Comparison of ENCODE assay signal across 1 cellular context in the genomic region with DNA sequence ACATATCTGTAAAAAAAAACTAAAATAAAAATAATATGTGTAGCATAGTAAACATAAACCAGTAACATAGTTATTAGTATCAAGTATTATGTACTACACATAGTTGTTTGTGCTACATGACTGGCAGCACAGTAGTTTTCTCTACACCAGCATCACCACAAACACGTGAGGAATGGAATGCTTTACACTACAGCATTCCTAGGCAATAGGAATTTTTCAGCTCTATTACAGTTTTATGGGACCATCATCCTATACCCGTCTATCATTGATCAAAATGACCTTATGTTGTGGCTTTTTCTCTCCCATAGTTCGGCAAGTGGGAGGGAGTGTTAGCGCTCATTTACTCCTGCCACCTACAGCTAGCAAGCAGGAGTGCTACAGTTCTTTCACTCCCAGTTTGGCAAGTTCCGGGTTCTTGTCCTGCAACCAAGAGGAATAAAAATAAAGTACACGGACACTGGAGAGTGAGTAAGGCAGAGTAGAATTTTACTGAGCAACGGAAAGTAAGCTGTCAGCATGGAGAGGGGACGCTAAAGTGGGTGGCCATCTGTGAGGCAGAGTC.
TF ChIP-seq lines count a peak whose summit lies in the region.

No MANE protein-coding gene starts in this region.

TF ChIP-seq in WTC11, 78 proteins besides CTCF, POLR2A, EP300 and RAD21 (continued from another document):
- TF ChIP-seq ZSCAN18 (CRISPR knock-in tag; IDR thresholded peaks at IDR 0.05) (no peak), PRRX2 (CRISPR knock-in tag; IDR thresholded peaks at IDR 0.05) (no peak), ELF4 (CRISPR knock-in tag; IDR thresholded peaks at IDR 0.05; ENCODE audit: low read depth) (no peak), ZNF512 (CRISPR knock-in tag; IDR thresholded peaks at IDR 0.05; ENCODE audit: borderline replicate concordance) (no peak), ZNF671 (CRISPR knock-in tag; IDR thresholded peaks at IDR 0.05) (no peak), SOX15 (CRISPR knock-in tag; IDR thresholded peaks at IDR 0.05) (no peak), OVOL2 (CRISPR knock-in tag; IDR thresholded peaks at IDR 0.05; ENCODE audit: borderline replicate concordance) (no peak), ATF2 (CRISPR knock-in tag; IDR thresholded peaks at IDR 0.05; ENCODE audit: borderline replicate concordance, low read depth) (no peak), STAT6 (CRISPR knock-in tag; conservative IDR thresholded peaks at IDR 0.05; ENCODE audit: low read depth) (no peak), TEAD4 (CRISPR knock-in tag; IDR thresholded peaks at IDR 0.05) (no peak), ZNF121 (CRISPR knock-in tag; IDR thresholded peaks at IDR 0.05) (no peak), AFF4 (CRISPR knock-in tag; IDR thresholded peaks at IDR 0.05; ENCODE audit: borderline replicate concordance) (no peak)
- TF ChIP-seq, protein P1, sequence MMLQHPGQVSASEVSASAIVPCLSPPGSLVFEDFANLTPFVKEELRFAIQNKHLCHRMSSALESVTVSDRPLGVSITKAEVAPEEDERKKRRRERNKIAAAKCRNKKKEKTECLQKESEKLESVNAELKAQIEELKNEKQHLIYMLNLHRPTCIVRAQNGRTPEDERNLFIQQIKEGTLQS (CRISPR knock-in tag; conservative IDR thresholded peaks at IDR 0.05) = no peak
- TF ChIP-seq, protein P2, sequence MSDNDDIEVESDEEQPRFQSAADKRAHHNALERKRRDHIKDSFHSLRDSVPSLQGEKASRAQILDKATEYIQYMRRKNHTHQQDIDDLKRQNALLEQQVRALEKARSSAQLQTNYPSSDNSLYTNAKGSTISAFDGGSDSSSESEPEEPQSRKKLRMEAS (CRISPR knock-in tag; IDR thresholded peaks at IDR 0.05) = no peak
- TF ChIP-seq, protein P3, sequence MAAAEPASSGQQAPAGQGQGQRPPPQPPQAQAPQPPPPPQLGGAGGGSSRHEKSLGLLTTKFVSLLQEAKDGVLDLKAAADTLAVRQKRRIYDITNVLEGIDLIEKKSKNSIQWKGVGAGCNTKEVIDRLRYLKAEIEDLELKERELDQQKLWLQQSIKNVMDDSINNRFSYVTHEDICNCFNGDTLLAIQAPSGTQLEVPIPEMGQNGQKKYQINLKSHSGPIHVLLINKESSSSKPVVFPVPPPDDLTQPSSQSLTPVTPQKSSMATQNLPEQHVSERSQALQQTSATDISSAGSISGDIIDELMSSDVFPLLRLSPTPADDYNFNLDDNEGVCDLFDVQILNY (CRISPR knock-in tag; IDR thresholded peaks at IDR 0.05) = no peak
- TF ChIP-seq, protein P4, sequence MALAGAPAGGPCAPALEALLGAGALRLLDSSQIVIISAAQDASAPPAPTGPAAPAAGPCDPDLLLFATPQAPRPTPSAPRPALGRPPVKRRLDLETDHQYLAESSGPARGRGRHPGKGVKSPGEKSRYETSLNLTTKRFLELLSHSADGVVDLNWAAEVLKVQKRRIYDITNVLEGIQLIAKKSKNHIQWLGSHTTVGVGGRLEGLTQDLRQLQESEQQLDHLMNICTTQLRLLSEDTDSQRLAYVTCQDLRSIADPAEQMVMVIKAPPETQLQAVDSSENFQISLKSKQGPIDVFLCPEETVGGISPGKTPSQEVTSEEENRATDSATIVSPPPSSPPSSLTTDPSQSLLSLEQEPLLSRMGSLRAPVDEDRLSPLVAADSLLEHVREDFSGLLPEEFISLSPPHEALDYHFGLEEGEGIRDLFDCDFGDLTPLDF (CRISPR knock-in tag; IDR thresholded peaks at IDR 0.05) = no peak
- TF ChIP-seq, protein P5, sequence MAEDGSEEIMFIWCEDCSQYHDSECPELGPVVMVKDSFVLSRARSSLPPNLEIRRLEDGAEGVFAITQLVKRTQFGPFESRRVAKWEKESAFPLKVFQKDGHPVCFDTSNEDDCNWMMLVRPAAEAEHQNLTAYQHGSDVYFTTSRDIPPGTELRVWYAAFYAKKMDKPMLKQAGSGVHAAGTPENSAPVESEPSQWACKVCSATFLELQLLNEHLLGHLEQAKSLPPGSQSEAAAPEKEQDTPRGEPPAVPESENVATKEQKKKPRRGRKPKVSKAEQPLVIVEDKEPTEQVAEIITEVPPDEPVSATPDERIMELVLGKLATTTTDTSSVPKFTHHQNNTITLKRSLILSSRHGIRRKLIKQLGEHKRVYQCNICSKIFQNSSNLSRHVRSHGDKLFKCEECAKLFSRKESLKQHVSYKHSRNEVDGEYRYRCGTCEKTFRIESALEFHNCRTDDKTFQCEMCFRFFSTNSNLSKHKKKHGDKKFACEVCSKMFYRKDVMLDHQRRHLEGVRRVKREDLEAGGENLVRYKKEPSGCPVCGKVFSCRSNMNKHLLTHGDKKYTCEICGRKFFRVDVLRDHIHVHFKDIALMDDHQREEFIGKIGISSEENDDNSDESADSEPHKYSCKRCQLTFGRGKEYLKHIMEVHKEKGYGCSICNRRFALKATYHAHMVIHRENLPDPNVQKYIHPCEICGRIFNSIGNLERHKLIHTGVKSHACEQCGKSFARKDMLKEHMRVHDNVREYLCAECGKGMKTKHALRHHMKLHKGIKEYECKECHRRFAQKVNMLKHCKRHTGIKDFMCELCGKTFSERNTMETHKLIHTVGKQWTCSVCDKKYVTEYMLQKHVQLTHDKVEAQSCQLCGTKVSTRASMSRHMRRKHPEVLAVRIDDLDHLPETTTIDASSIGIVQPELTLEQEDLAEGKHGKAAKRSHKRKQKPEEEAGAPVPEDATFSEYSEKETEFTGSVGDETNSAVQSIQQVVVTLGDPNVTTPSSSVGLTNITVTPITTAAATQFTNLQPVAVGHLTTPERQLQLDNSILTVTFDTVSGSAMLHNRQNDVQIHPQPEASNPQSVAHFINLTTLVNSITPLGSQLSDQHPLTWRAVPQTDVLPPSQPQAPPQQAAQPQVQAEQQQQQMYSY (CRISPR knock-in tag; IDR thresholded peaks at IDR 0.05) = no peak
- TF ChIP-seq, protein P6, sequence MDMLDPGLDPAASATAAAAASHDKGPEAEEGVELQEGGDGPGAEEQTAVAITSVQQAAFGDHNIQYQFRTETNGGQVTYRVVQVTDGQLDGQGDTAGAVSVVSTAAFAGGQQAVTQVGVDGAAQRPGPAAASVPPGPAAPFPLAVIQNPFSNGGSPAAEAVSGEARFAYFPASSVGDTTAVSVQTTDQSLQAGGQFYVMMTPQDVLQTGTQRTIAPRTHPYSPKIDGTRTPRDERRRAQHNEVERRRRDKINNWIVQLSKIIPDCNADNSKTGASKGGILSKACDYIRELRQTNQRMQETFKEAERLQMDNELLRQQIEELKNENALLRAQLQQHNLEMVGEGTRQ (CRISPR knock-in tag; IDR thresholded peaks at IDR 0.05) = no peak
